In genomic region chr3:93979850-93980677, GRCh38 we compare ENCODE assay signal across 8 cellular contexts. TPM values are rescaled to one million over a fixed set of nuclear protein-coding genes. Genes with fewer than 3 reads are reported as not detected.
DNase-seq lines count a peak whose midpoint lies in the region; ATAC-seq and TF ChIP-seq lines count a peak whose summit lies in the region.

Gene ARL13B, plus strand, starts transcription at chr3:93980155. Its CDS starts 269 bp downstream, at chr3:93980424.

- H3K9me3 ChIP-seq in right atrium auricular region (no peaks in the 10 kb centered on the region), psoas muscle (no peaks in the 10 kb centered on the region), uterus (no peaks in the 10 kb centered on the region)

- ATAC-seq in GM18498 (IDR thresholded peaks at IDR 0.05; ENCODE audit: unreplicated experiment) = peak; percentile 100
- ATAC-seq in HG02938 (IDR thresholded peaks at IDR 0.05; ENCODE audit: unreplicated experiment) = peak; percentile 100
- ATAC-seq in psoas muscle = peak; percentile 100

- peak; percentile 90 to 92 for TF ChIP-seq POLR2A in uterus (IDR thresholded peaks at IDR 0.05)

- H3K4me1 ChIP-seq in right atrium auricular region (peaks cover 0 to 11% of the 10 kb centered on the region in 2 donors), psoas muscle (peaks cover 9% of the 10 kb centered on the region), uterus (no peaks in the 10 kb centered on the region)

- H3K27me3 ChIP-seq in right atrium auricular region (no peaks in the 10 kb centered on the region), psoas muscle (ENCODE audit: insufficient read depth in 3 of 3, low read length in 2 of 3) (no peaks in the 10 kb centered on the region), uterus (no peaks in the 10 kb centered on the region)

- H3K27ac ChIP-seq in right atrium auricular region (peak within 1 kb of the TSS; percentile 94 to 97), psoas muscle (peak within 1 kb of the TSS; percentile 88), uterus (peak within 1 kb of the TSS; percentile 89 to 98)

- H3K4me3 ChIP-seq in right atrium auricular region (peak within 1 kb of the TSS; percentile 84 to 88), psoas muscle (peak within 1 kb of the TSS; percentile 87), uterus (peak within 1 kb of the TSS; percentile 86 to 92)

- H3K36me3 ChIP-seq in right atrium auricular region (no peaks in the 10 kb centered on the region), psoas muscle (ENCODE audit: insufficient read depth in 1 of 2, low read depth in 1 of 2) (no peaks in the 10 kb centered on the region), uterus (no peaks in the 10 kb centered on the region)

- intact Hi-C loops in T-helper 2 cell treated with Interferon-gamma antibody and Interleukin-4, amounts not matched to agents 100 ng/mL and 5 ng/mL, for 36 hours (cut with micrococcal nuclease) = loop anchor here (1.0 kb wide), 2 partner anchors 24 to 83 kb away; partner anchors contain the start of gene NSUN3
- intact Hi-C loops in psoas muscle (cut with DNase I) (no loop called here), uterus (cut with DNase I; ENCODE audit: low total_unique reads) (no loop called here)

- WGBS in psoas muscle, 3 donors = 0% methylated on average over 65 to 66 of the region's 66 CpGs

- TF ChIP-seq CTCF in right atrium auricular region (IDR thresholded peaks at IDR 0.05) (no peak), psoas muscle (IDR thresholded peaks at IDR 0.05) (no peak), uterus (IDR thresholded peaks at IDR 0.05) (peak in 1 of 4 experiments; percentile 1)

- DNase-seq in NCI-H187 (lab: John Stamatoyannopoulos, UW) = peak; percentile 48 to 91
- DNase-seq in anterior cingulate cortex (lab: John Stamatoyannopoulos, UW) = peak; percentile 73 to 99 (median 95)
- DNase-seq in right atrium auricular region (ENCODE audit: low spot score) = peak; percentile 99
- DNase-seq in psoas muscle = peak; percentile 98
- DNase-seq in uterus = peak; percentile 97 to 99

RNA-seq across cellular contexts. Expression of gene ARL13B, which starts in this region (rescaled TPM):
- total RNA-seq in T-helper 2 cell treated with Interferon-gamma antibody and Interleukin-4, amounts not matched to agents 100 ng/mL and 5 ng/mL, for 36 hours = 10.0 and 11.4 TPM in 2 replicates
- total RNA-seq in right atrium auricular region (1 to 10 TPM; 3.5 to 4.3 TPM), psoas muscle (1 to 10 TPM; 1.8 to 2.6 (median 2.0) TPM), uterus (10 to 100 TPM in 2 of 4 donors, 1 to 10 TPM in 2; 4.9 to 23.6 (median 14.0) TPM)
- 1 to 10 TPM in 2 of 3 donors, under 1 TPM in 1; 0.86 to 1.5 (median 1.1) TPM for polyA plus RNA-seq in psoas muscle

Comparison
In these comparisons a context has a peak if more than half of its experiments do, and no peak if none do; other contexts are left out.
1. Peak in every context shown above with its lines: DNase-seq, ATAC-seq, H3K4me3 ChIP-seq and H3K27ac ChIP-seq.